9 cellular contexts compared by ENCODE assay signal in genomic region chr3:159732172-159733111, GRCh38.
DNase-seq lines count a peak whose midpoint lies in the region; ATAC-seq, FAIRE-seq and TF ChIP-seq lines count a peak whose summit lies in the region.
"Had no signal": no experiment of that assay in that cellular context is flagged by ENCODE, and none has a peak within 500 bp of the region (broad histone marks: within the 10 kb centered on the region; RNA-seq: fewer than 3 reads in every experiment).

No MANE protein-coding gene starts in this region.

- DNase-seq in NCI-H146 (lab: John Stamatoyannopoulos, UW) = peak; percentile 8
- DNase-seq in NCI-H146 treated with DMSO at 0.1 percent for 48 hours (lab: John Stamatoyannopoulos, UW; ENCODE audit: unreplicated experiment) = no peak
- peak; percentile 82 for DNase-seq in mammary epithelial cell
- DNase-seq in iPS-NIHi11 (ENCODE audit: low spot score) = peak; percentile 67
- DNase-seq in type B pancreatic cell (ENCODE audit: extremely low spot score, unreplicated experiment) = no peak
- DNase-seq in OCI-M2 (lab: John Stamatoyannopoulos, UW; ENCODE audit: unreplicated experiment) = no peak
- no peak for DNase-seq in D721Med (ENCODE audit: insufficient read length, low spot score)

- dilution Hi-C loops in mammary epithelial cell (cut with HindIII; ENCODE audit: low sequenced_read_pairs) = loop anchor here (5.0 kb wide), 1 partner anchor 105 kb away; no protein-coding TSS in a partner anchor

- peak overlapping the region; percentile 63 for H2AFZ ChIP-seq in mammary epithelial cell (ENCODE audit: low read depth, low read length)

- peak overlapping the region; percentile 38 to 52 (median 42) for H3K4me3 ChIP-seq in mammary epithelial cell (replicated peaks in 1 of 3; ENCODE audit: insufficient read depth in 1 of 3, low read depth in 2 of 3, low read length in 3 of 3)

- peaks cover 19% of the 10 kb centered on the region for H3K4me1 ChIP-seq in mammary epithelial cell (ENCODE audit: insufficient read depth, low read length)

- no peaks in the 10 kb centered on the region for H4K20me1 ChIP-seq in mammary epithelial cell (ENCODE audit: insufficient read depth, low read length)

- H3K27ac ChIP-seq in mammary epithelial cell (ENCODE audit: insufficient read depth, low read depth, low read length) = no peak overlapping the region

- H3K4me3 Mint-ChIP-seq in type B pancreatic cell = peak overlapping the region; percentile 82
- H3K4me3 Mint-ChIP-seq: B cell had no signal

- H3K9me3 ChIP-seq in mammary epithelial cell (replicated peaks; ENCODE audit: insufficient read depth, low read length) = no peaks in the 10 kb centered on the region

- H3K36me3 Mint-ChIP-seq in type B pancreatic cell = no peaks in the 10 kb centered on the region

- no peaks in the 10 kb centered on the region for H3K27me3 ChIP-seq in mammary epithelial cell (ENCODE audit: insufficient read depth, low read length)

- no peak for FAIRE-seq in D721Med (lab: Jason Lieb, UNC)

- peaks cover 18% of the 10 kb centered on the region for H3K4me1 Mint-ChIP-seq in type B pancreatic cell (ENCODE audit: unreplicated experiment)
- H3K4me1 Mint-ChIP-seq: B cell had no signal

- H3K27me3 Mint-ChIP-seq in type B pancreatic cell = no peaks in the 10 kb centered on the region

- H3K9me3 Mint-ChIP-seq in type B pancreatic cell = no peaks in the 10 kb centered on the region

- TF ChIP-seq CTCF in mammary epithelial cell (conservative IDR thresholded peaks at IDR 0.05 in 1 of 2, IDR thresholded peaks at IDR 0.05 in 1 of 2; ENCODE audit: extremely low read depth in 1 of 2, insufficient read depth in 1 of 2, low read depth in 1 of 2, low read length in 2 of 2) = peak; percentile 16 to 42
- no peak for TF ChIP-seq CTCF in type B pancreatic cell (conservative IDR thresholded peaks at IDR 0.05)
- TF ChIP-seq CTCF in D721Med (IDR thresholded peaks at IDR 0.05; ENCODE audit: insufficient read depth, missing control alignments) = no peak

- intact Hi-C loops in mammary epithelial cell (cut with micrococcal nuclease) = loop anchor here (1.0 to 2.0 kb wide), 3 partner anchors 32 to 116 kb away; no protein-coding TSS in a partner anchor

- 0% methylated on average over 6 of the region's 6 CpGs for WGBS in mammary epithelial cell (ENCODE audit: low coverage, missing lambda C conversion rate)

- no peak for ATAC-seq in HG02571 (IDR thresholded peaks at IDR 0.05; ENCODE audit: unreplicated experiment)

- no peaks in the 10 kb centered on the region for H3K36me3 ChIP-seq in mammary epithelial cell (ENCODE audit: insufficient read depth, low read length)

- CTCF ChIA-PET in mammary epithelial cell (lab: Charles Lee; ENCODE audit: low non-redundant PET) = interaction anchor here (0.5 to 1.0 kb wide), 2 partner anchors 18 to 745 kb away, joined by 3 read pairs; no protein-coding TSS in a partner anchor

- in situ Hi-C loops in mammary epithelial cell (cut with MboI; ENCODE audit: low sequenced_read_pairs in 2 of 2) = no loop called here

- peak overlapping the region; percentile 70 for H3K27ac Mint-ChIP-seq in type B pancreatic cell
- H3K27ac Mint-ChIP-seq: B cell had no signal

- BruUV-seq in mammary epithelial cell (replicated peaks; lab: Mats Ljungman, UMichigan) = no TSS peak

- H3K9ac ChIP-seq in mammary epithelial cell (ENCODE audit: insufficient read depth, low read length) = peak overlapping the region; percentile 1

- peak overlapping the region; percentile 90 for H3K4me2 ChIP-seq in mammary epithelial cell (ENCODE audit: insufficient read depth, low read depth, low read length)

- H3K79me2 ChIP-seq in mammary epithelial cell (ENCODE audit: insufficient read depth, low read length) = peaks cover 7% of the 10 kb centered on the region

Comparison
In these comparisons a context has a peak if more than half of its experiments do, and no peak if none do; other contexts are left out.
1. DNase-seq: peak in NCI-H146 (single experiment), mammary epithelial cell (single experiment) and iPS-NIHi11 (single experiment); none in NCI-H146 treated with DMSO at 0.1 percent for 48 hours (single experiment), type B pancreatic cell (single experiment), OCI-M2 (single experiment) and D721Med (single experiment).
2. CTCF ChIP-seq: peak in mammary epithelial cell (2 of 2); none in type B pancreatic cell (single experiment) and D721Med (single experiment).